ENCODE assay signal across 19 cellular contexts in genomic region chr4:78624048-78624447, GRCh38.
A peak's percentile ranks its signal among the peaks of the same experiment; 100 is the strongest.
DNase-seq lines count a peak whose midpoint lies in the region; ATAC-seq, FAIRE-seq and TF ChIP-seq lines count a peak whose summit lies in the region.
"Had no signal": no experiment of that assay in that cellular context is flagged by ENCODE, and none has a peak within 500 bp of the region (broad histone marks: within the 10 kb centered on the region; RNA-seq: fewer than 3 reads in every experiment).

No MANE protein-coding gene starts in this region.

- POLR2A ChIA-PET in GM12878 (lab: Charles Lee): interaction anchor here (2.1 to 12.7 kb wide), 4 partner anchors 10 to 20 kb away, joined by 6 to 106 read pairs (median 8); no protein-coding TSS in a partner anchor

- no peaks in the 10 kb centered on the region for H4K20me1 ChIP-seq in GM12878 (ENCODE audit: control insufficient read depth, insufficient read depth)

- H3K9me3 ChIP-seq in GM12878 (replicated peaks; ENCODE audit: control insufficient read depth, insufficient read depth, low read length): no peaks in the 10 kb centered on the region
- no peaks in the 10 kb centered on the region for H3K9me3 ChIP-seq in mucosa of descending colon
- H3K9me3 ChIP-seq in vagina: no peaks in the 10 kb centered on the region
- H3K9me3 ChIP-seq: heart right ventricle, pancreas, upper lobe of left lung had no signal

- FAIRE-seq in GM12878 (lab: Jason Lieb, UNC): no peak
- FAIRE-seq: G401.6, islet of Langerhans had no signal

- H2AFZ ChIP-seq in GM12878 (ENCODE audit: control insufficient read depth, low read depth, low read length): no peak overlapping the region

- intact Hi-C loops in GM12878 (cut with micrococcal nuclease; ENCODE audit: unreplicated experiment): no loop called here
- intact Hi-C loops in mucosa of descending colon (cut with DNase I, micrococcal nuclease): no loop called here
- intact Hi-C loops in vagina (cut with DNase I): no loop called here

- no peak overlapping the region for H3K27ac ChIP-seq in GM12878 (ENCODE audit: control insufficient read depth, insufficient read depth)
- no peak overlapping the region for H3K27ac ChIP-seq in vagina
- H3K27ac ChIP-seq: heart right ventricle, pancreas, upper lobe of left lung had no signal

- H3K4me2 ChIP-seq in GM12878 (ENCODE audit: control insufficient read depth, insufficient read depth): no peak overlapping the region

- H3K4me3 ChIP-seq in GM12878: no peak overlapping the region
- no peak overlapping the region for H3K4me3 ChIP-seq in mucosa of descending colon
- no peak overlapping the region for H3K4me3 ChIP-seq in vagina
- H3K4me3 ChIP-seq: heart right ventricle, pancreas, upper lobe of left lung had no signal

- no peak for TF ChIP-seq CTCF in GM12878 (IDR thresholded peaks at IDR 0.05 in 2 of 3, conservative IDR thresholded peaks at IDR 0.05 in 1 of 3; ENCODE audit: control insufficient read depth in 2 of 3, extremely low read depth in 1 of 3, insufficient read depth in 1 of 3, low read depth in 3 of 3, low read length in 3 of 3)
- TF ChIP-seq CTCF in mucosa of descending colon (IDR thresholded peaks at IDR 0.05): no peak
- no peak for TF ChIP-seq CTCF in vagina (IDR thresholded peaks at IDR 0.05)

- CTCF ChIA-PET in GM12878 (lab: Yijun Ruan, JAX): interaction anchor here (1.1 to 12.0 kb wide), 6 partner anchors 11 to 165 kb away, joined by 3 to 119 read pairs (median 4); no protein-coding TSS in a partner anchor

- WGBS in GM12878 (ENCODE audit: insufficient coverage, insufficient replicate concordance, low lambda C conversion rate, missing lambda C conversion rate): 70% methylated on average over 7 of the region's 7 CpGs

- TF ChIP-seq RAD21 in GM12878 (IDR thresholded peaks at IDR 0.05; ENCODE audit: insufficient read depth, low read depth, low read length): no peak

- BruUV-seq in GM12878 (replicated peaks; lab: Mats Ljungman, UMichigan): no TSS peak

- H3K9ac ChIP-seq in GM12878 (ENCODE audit: control insufficient read depth, insufficient read depth, low read length): no peak overlapping the region

- in situ Hi-C loops in GM12878 (cut with MboI): no loop called here

- no peak for TF ChIP-seq POLR2A in GM12878 (IDR thresholded peaks at IDR 0.05; ENCODE audit: low read depth, low read length)
- TF ChIP-seq POLR2A in vagina (IDR thresholded peaks at IDR 0.05): no peak

- no peaks in the 10 kb centered on the region for H3K79me2 ChIP-seq in GM12878 (ENCODE audit: control insufficient read depth, insufficient read depth, low read length)

- DNase-seq in ELR (ENCODE audit: low read depth) (peak; percentile 20), MV-4-11 (lab: John Stamatoyannopoulos, UW) (peak; percentile 64), GM12878 (ENCODE audit: low read depth, low spot score) (no peak), mucosa of descending colon (no peak), vagina (ENCODE audit: extremely low spot score in 2 of 2) (no peak)
- DNase-seq in activated CD4-positive, alpha-beta T cell treated with anti-CD3 and anti-CD28 coated beads for 4 hours: no peak
- DNase-seq: central memory CD4-positive, alpha-beta T cell; heart right ventricle; naive B cell; NCI-H1694 treated with DMSO at 0.1 percent for 48 hours; NCI-H446; NK-92 treated with Interleukin-12 subunit alpha and Interleukin-12 subunit beta, amount 100 ng/mL, for 24 hours; pancreas; SHP77 treated with DMSO at 0.1 percent for 48 hours; T-helper 2 cell; upper lobe of left lung had no signal

- no peaks in the 10 kb centered on the region for H3K36me3 ChIP-seq in GM12878 (ENCODE audit: control insufficient read depth in 2 of 2, insufficient read depth in 2 of 2, low read length in 1 of 2)
- H3K36me3 ChIP-seq in mucosa of descending colon (ENCODE audit: low read depth): no peaks in the 10 kb centered on the region
- H3K36me3 ChIP-seq in vagina: no peaks in the 10 kb centered on the region
- H3K36me3 ChIP-seq: heart right ventricle, pancreas, upper lobe of left lung had no signal

- H3K4me1 ChIP-seq in GM12878 (ENCODE audit: control insufficient read depth, insufficient read depth, low read length): peaks cover 14% of the 10 kb centered on the region
- peaks cover 5% of the 10 kb centered on the region for H3K4me1 ChIP-seq in mucosa of descending colon (ENCODE audit: low read depth)
- no peaks in the 10 kb centered on the region for H3K4me1 ChIP-seq in vagina
- H3K4me1 ChIP-seq: upper lobe of left lung had no signal

- SMC1A ChIA-PET in GM12878 (lab: Charles Lee; ENCODE audit: uncharacterized antibody, unreplicated experiment): interaction anchor here (1.0 to 17.1 kb wide), 12 partner anchors 14 to 240 kb away, joined by 3 to 379 read pairs (median 6); no protein-coding TSS in a partner anchor

- no peak for TF ChIP-seq EP300 in GM12878 (IDR thresholded peaks at IDR 0.05; ENCODE audit: borderline replicate concordance in 1 of 2, control insufficient read depth in 1 of 2, low read depth in 2 of 2, low read length in 2 of 2)

- ATAC-seq in GM12878 (peak; percentile 13), mucosa of descending colon (peak; percentile 34), GM18858 (IDR thresholded peaks at IDR 0.05; ENCODE audit: unreplicated experiment) (no peak)
- ATAC-seq: heart right ventricle, pancreas had no signal

- RAD21 ChIA-PET in GM12878 (lab: Charles Lee; ENCODE audit: unreplicated experiment): interaction anchor here (1.1 to 17.1 kb wide), 9 partner anchors 11 to 157 kb away, joined by 3 to 265 read pairs (median 5); no protein-coding TSS in a partner anchor

- H3K27me3 ChIP-seq in GM12878 (replicated peaks in 1 of 2; ENCODE audit: control insufficient read depth in 2 of 2, insufficient read depth in 2 of 2, low read length in 1 of 2) (no peaks in the 10 kb centered on the region), vagina (no peaks in the 10 kb centered on the region)
- H3K27me3 ChIP-seq: heart right ventricle, pancreas, upper lobe of left lung had no signal

TF ChIP-seq in GM12878, 131 proteins besides CTCF, POLR2A, EP300 and RAD21:
- TF ChIP-seq CEBPB (IDR thresholded peaks at IDR 0.05; ENCODE audit: borderline replicate concordance in 1 of 2, low read depth in 2 of 2, low read length in 2 of 2) (no peak), ATF7 (IDR thresholded peaks at IDR 0.05; ENCODE audit: low read depth) (no peak), PBX3 (IDR thresholded peaks at IDR 0.05; ENCODE audit: insufficient replicate concordance, low read depth, low read length) (no peak), SPI1 (IDR thresholded peaks at IDR 0.05; ENCODE audit: borderline replicate concordance, insufficient read depth, low read depth, low read length) (peak; percentile 49; the same call in 1 of the 2 replicates), ZBTB33 (IDR thresholded peaks at IDR 0.05) (peak; percentile 69; the same call in 1 of the 2 replicates), NR2C2 (IDR thresholded peaks at IDR 0.05; ENCODE audit: borderline replicate concordance, control insufficient read depth, insufficient read length, low read depth) (no peak), CBX3 (IDR thresholded peaks at IDR 0.05; ENCODE audit: borderline replicate concordance, low read depth) (no peak), MXI1 (IDR thresholded peaks at IDR 0.05; ENCODE audit: low read depth, low read length) (no peak)

Comparison
In these comparisons a context has a peak if more than half of its experiments do, and no peak if none do; other contexts are left out.
1. DNase-seq: peak in ELR (single experiment) and MV-4-11 (single experiment); none in GM12878 (single experiment), mucosa of descending colon (0 of 3), vagina (0 of 2) and activated CD4-positive, alpha-beta T cell treated with anti-CD3 and anti-CD28 coated beads for 4 hours (0 of 2).